27 cellular contexts compared by ENCODE assay signal in the genomic region with DNA sequence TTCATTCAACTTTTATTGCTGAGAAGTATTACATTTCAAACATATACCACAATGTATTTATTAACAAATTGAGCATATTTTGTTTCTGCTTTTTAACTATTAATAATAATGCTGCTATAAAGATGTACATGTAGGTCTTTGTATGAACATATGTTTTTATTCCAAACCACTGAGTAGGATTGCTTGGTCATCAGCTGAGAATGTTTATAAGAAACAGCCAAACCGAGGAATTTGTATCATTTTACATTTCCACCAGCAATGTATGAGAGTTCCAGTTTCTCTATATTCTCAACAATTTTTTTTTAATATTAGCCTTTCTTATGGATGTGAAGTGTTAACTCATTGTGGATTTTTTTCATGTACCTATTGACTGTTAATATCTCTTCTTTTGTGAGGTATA.
"Had no signal": no experiment of that assay in that cellular context is flagged by ENCODE, and none has a peak within 500 bp of the region (broad histone marks: within the 10 kb centered on the region; RNA-seq: fewer than 3 reads in every experiment).

No MANE protein-coding gene starts in this region.

- H3K36me3 ChIP-seq: adrenal gland, breast epithelium, heart left ventricle, left lung, lower lobe of right lung, tibial nerve had no signal

- H3K4me3 Mint-ChIP-seq: activated CD4-positive, alpha-beta T cell treated with anti-CD3 and anti-CD28 coated beads for 36 hours; activated naive CD8-positive, alpha-beta T cell; activated T-cell treated with anti-CD3 and anti-CD28 coated beads, Interleukin-2, amount 50 U/mL, for 72 hours; dendritic cell treated with granulocyte-macrophage colony-stimulating factor and Interleukin-4, amounts not matched to agents 40 ng/mL and 50 ng/mL, for 4 days; endodermal cell; naive thymus-derived CD8-positive, alpha-beta T cell; neural crest cell had no signal

- H3K27ac ChIP-seq: adrenal gland, breast epithelium, foreskin keratinocyte, heart left ventricle, left lung, lower lobe of right lung, tibial nerve had no signal

- H3K4me1 ChIP-seq: adrenal gland, breast epithelium, foreskin keratinocyte, heart left ventricle, left lung, lower lobe of right lung, tibial nerve had no signal

- ATAC-seq: activated CD4-positive, alpha-beta T cell treated with anti-CD3 and anti-CD28 coated beads for 36 hours; activated T-cell treated with anti-CD3 and anti-CD28 coated beads, Interleukin-2, amount 50 U/mL, for 72 hours; esophagus mucosa; foreskin keratinocyte; heart left ventricle; left lung; lower lobe of right lung; naive thymus-derived CD8-positive, alpha-beta T cell; right cardiac atrium had no signal

- H3K36me3 Mint-ChIP-seq: activated naive CD8-positive, alpha-beta T cell; naive thymus-derived CD8-positive, alpha-beta T cell had no signal

- H3K27ac Mint-ChIP-seq: activated CD4-positive, alpha-beta T cell treated with anti-CD3 and anti-CD28 coated beads for 36 hours; activated naive CD8-positive, alpha-beta T cell; activated T-cell treated with anti-CD3 and anti-CD28 coated beads, Interleukin-2, amount 50 U/mL, for 72 hours; dendritic cell treated with granulocyte-macrophage colony-stimulating factor and Interleukin-4, amounts not matched to agents 40 ng/mL and 50 ng/mL, for 4 days; endodermal cell; naive thymus-derived CD8-positive, alpha-beta T cell had no signal

- H3K4me1 Mint-ChIP-seq: activated CD4-positive, alpha-beta T cell treated with anti-CD3 and anti-CD28 coated beads for 36 hours; naive thymus-derived CD8-positive, alpha-beta T cell; neural crest cell had no signal

- H3K9me3 ChIP-seq: adrenal gland, breast epithelium, heart left ventricle, left lung, lower lobe of right lung, tibial nerve had no signal

- H3K4me3 ChIP-seq: adrenal gland, breast epithelium, heart left ventricle, left lung, lower lobe of right lung, tibial nerve had no signal

- H3K9me3 Mint-ChIP-seq: activated T-cell treated with anti-CD3 and anti-CD28 coated beads, Interleukin-2, amount 50 U/mL, for 72 hours had no signal

- H3K27me3 Mint-ChIP-seq: dendritic cell treated with granulocyte-macrophage colony-stimulating factor and Interleukin-4, amounts not matched to agents 40 ng/mL and 50 ng/mL, for 4 days had no signal

- H3K27me3 ChIP-seq: adrenal gland, breast epithelium, foreskin keratinocyte, heart left ventricle, left lung, tibial nerve had no signal

- DNase-seq: activated CD4-positive, alpha-beta T cell treated with anti-CD3 and anti-CD28 coated beads for 36 hours; activated CD4-positive, CD25-positive, alpha-beta regulatory T cell; activated effector memory CD4-positive, alpha-beta T cell treated with Interleukin-2 at 50 U/mL for 16 hours; activated naive CD4-positive, alpha-beta T cell treated with Interleukin-2 at 50 U/mL for 16 hours; activated T-cell treated with anti-CD3 and anti-CD28 coated beads for 4 hours; activated T-cell treated with anti-CD3 and anti-CD28 coated beads, Interleukin-2, amount 50 U/mL, for 72 hours; adrenal gland; aorta; central memory CD4-positive, alpha-beta T cell; endodermal cell; foreskin keratinocyte; heart left ventricle; kidney glomerular epithelial cell; left lung; lower lobe of right lung; mesenchymal stem cell; naive thymus-derived CD8-positive, alpha-beta T cell; occipital lobe; right cardiac atrium; stimulated activated CD4-positive, alpha-beta T cell treated with anti-CD3 and anti-CD28 coated beads, Interleukin-2, amount 100 ng/mL, for 48 hours; stimulated activated naive CD4-positive, alpha-beta T cell treated with Interleukin-2 at 50 U/mL for 16 hours had no signal
